Comparison of ENCODE assay signal across 10 cellular contexts in genomic region chr12:12033589-12034223, GRCh38. TPM values are rescaled to one million over a fixed set of nuclear protein-coding genes. Genes with fewer than 3 reads are reported as not detected.
DNase-seq lines count a peak whose midpoint lies in the region; ATAC-seq, FAIRE-seq and TF ChIP-seq lines count a peak whose summit lies in the region.
"Had no signal": no experiment of that assay in that cellular context is flagged by ENCODE, and none has a peak within 500 bp of the region (broad histone marks: within the 10 kb centered on the region; RNA-seq: fewer than 3 reads in every experiment).

No MANE protein-coding gene starts in this region.

- POLR2A ChIA-PET in T-cell (lab: Charles Lee), result interaction anchor here in 1 of 2 donors (0.6 kb wide), 1 partner anchor 537 kb away, joined by 3 read pairs; no protein-coding TSS in a partner anchor

- peaks cover 23% of the 10 kb centered on the region for H3K4me1 Mint-ChIP-seq in activated naive CD4-positive, alpha-beta T cell treated with anti-CD3 and anti-CD28 coated beads, Interleukin-2, amount 50 U/mL, for 24 hours
- peaks cover 15 to 20% (median 20%) of the 10 kb centered on the region in 3 donors for H3K4me1 Mint-ChIP-seq in T-cell
- H3K4me1 Mint-ChIP-seq in immature natural killer cell, result peaks cover 16 to 18% of the 10 kb centered on the region in 2 donors
- H3K4me1 Mint-ChIP-seq in type B pancreatic cell (ENCODE audit: unreplicated experiment), result peaks cover 4% of the 10 kb centered on the region

- no peaks in the 10 kb centered on the region for H3K9me3 Mint-ChIP-seq in activated naive CD4-positive, alpha-beta T cell treated with anti-CD3 and anti-CD28 coated beads, Interleukin-2, amount 50 U/mL, for 24 hours
- H3K9me3 Mint-ChIP-seq in T-cell, result no peaks in the 10 kb centered on the region
- no peaks in the 10 kb centered on the region for H3K9me3 Mint-ChIP-seq in immature natural killer cell
- peaks cover 5% of the 10 kb centered on the region for H3K9me3 Mint-ChIP-seq in type B pancreatic cell

- peaks cover 2% of the 10 kb centered on the region for H3K36me3 Mint-ChIP-seq in activated naive CD4-positive, alpha-beta T cell treated with anti-CD3 and anti-CD28 coated beads, Interleukin-2, amount 50 U/mL, for 24 hours
- no peaks in the 10 kb centered on the region for H3K36me3 Mint-ChIP-seq in T-cell
- no peaks in the 10 kb centered on the region for H3K36me3 Mint-ChIP-seq in immature natural killer cell
- H3K36me3 Mint-ChIP-seq in type B pancreatic cell, result no peaks in the 10 kb centered on the region

- H3K27ac Mint-ChIP-seq in activated naive CD4-positive, alpha-beta T cell treated with anti-CD3 and anti-CD28 coated beads, Interleukin-2, amount 50 U/mL, for 24 hours, result peak overlapping the region; percentile 84
- H3K27ac Mint-ChIP-seq in T-cell (peak overlapping the region; percentile 79 to 83), immature natural killer cell (no peak overlapping the region), type B pancreatic cell (peak overlapping the region; percentile 57)

- H3K27ac ChIP-seq in coronary artery, result no peak overlapping the region

- no peak for FAIRE-seq in frontal cortex (lab: Jason Lieb, UNC)

- no peak overlapping the region for H3K4me3 ChIP-seq in coronary artery

- H3K4me3 Mint-ChIP-seq in activated naive CD4-positive, alpha-beta T cell treated with anti-CD3 and anti-CD28 coated beads, Interleukin-2, amount 50 U/mL, for 24 hours, result peak overlapping the region; percentile 86
- H3K4me3 Mint-ChIP-seq in T-cell (peak overlapping the region; percentile 72 to 81 (median 77)), immature natural killer cell (peak overlapping the region; percentile 70 to 81 (median 75)), type B pancreatic cell (no peak overlapping the region)

- CTCF ChIA-PET in T-cell (lab: Charles Lee), result interaction anchor here (0.5 to 4.9 kb wide), 36 partner anchors 10 to 1263 kb away, joined by 3 to 108 read pairs (median 4); no protein-coding TSS in a partner anchor

- no peaks in the 10 kb centered on the region for H3K27me3 Mint-ChIP-seq in activated naive CD4-positive, alpha-beta T cell treated with anti-CD3 and anti-CD28 coated beads, Interleukin-2, amount 50 U/mL, for 24 hours
- H3K27me3 Mint-ChIP-seq in T-cell (peaks cover 0 to 5% of the 10 kb centered on the region in 2 donors), immature natural killer cell (ENCODE audit: low read depth in 3 of 3) (peaks cover 6 to 10% (median 10%) of the 10 kb centered on the region in 3 donors), type B pancreatic cell (peaks cover 9% of the 10 kb centered on the region)

- TF ChIP-seq CTCF in type B pancreatic cell (conservative IDR thresholded peaks at IDR 0.05) (no peak), coronary artery (IDR thresholded peaks at IDR 0.05) (no peak)

- no peak for DNase-seq in activated naive CD4-positive, alpha-beta T cell treated with anti-CD3 and anti-CD28 coated beads, Interleukin-2, amount 50 U/mL, for 16 hours
- DNase-seq in T-cell, result no peak
- DNase-seq in immature natural killer cell, result no peak
- no peak for DNase-seq in type B pancreatic cell (ENCODE audit: extremely low spot score, unreplicated experiment)
- no peak for DNase-seq in coronary artery (ENCODE audit: low spot score)
- no peak for DNase-seq in frontal cortex (ENCODE audit: low spot score in 2 of 2)
- DNase-seq in NCI-H748 treated with DMSO at 0.1 percent for 48 hours (lab: John Stamatoyannopoulos, UW), result no peak

- no peak for ATAC-seq in T-cell (replicated peaks in 1 of 4)

RNA-seq across cellular contexts. Expression of gene BCL2L14, which starts 37.0 kb away (rescaled TPM):
- 1 to 10 TPM in 2 of 5 donors, under 1 TPM in 2, not detected in 1; 0.47 to 1.1 (median 0.77) TPM for total RNA-seq in T-cell
- polyA plus RNA-seq in immature natural killer cell, result not detected
- total RNA-seq in type B pancreatic cell (ENCODE audit: low replicate concordance), result 3.3 and 7.5 TPM in 2 replicates
- not detected for total RNA-seq in frontal cortex
- total RNA-seq: gastrocnemius medialis, posterior vena cava had no signal

Comparison
In these comparisons a context has a peak if more than half of its experiments do, and no peak if none do; other contexts are left out.
1. H3K27ac Mint-ChIP-seq: peak in activated naive CD4-positive, alpha-beta T cell treated with anti-CD3 and anti-CD28 coated beads, Interleukin-2, amount 50 U/mL, for 24 hours (single experiment), T-cell (2 of 2) and type B pancreatic cell (single experiment); none in immature natural killer cell (0 of 6).